In genomic region chr3:121660356-121661171, GRCh38 we compare ENCODE assay signal across 8 cellular contexts. TPM values are rescaled to one million over a fixed set of nuclear protein-coding genes. Genes with fewer than 3 reads are reported as not detected.
DNase-seq lines count a peak whose midpoint lies in the region; ATAC-seq and TF ChIP-seq lines count a peak whose summit lies in the region.

HCLS1 (minus strand) TSS chr3:121660903; CDS start chr3:121658347, 2,556 bp downstream.

- H3K79me2 ChIP-seq in DND-41 (ENCODE audit: insufficient read depth, low read length): peaks cover 31% of the 10 kb centered on the region

- H3K4me2 ChIP-seq in DND-41 (ENCODE audit: insufficient read depth, low read length): peak within 1 kb of the TSS; percentile 66

- no peak for TF ChIP-seq POLR2A in esophagus muscularis mucosa (IDR thresholded peaks at IDR 0.05; ENCODE audit: low read depth)
- TF ChIP-seq POLR2A in sigmoid colon (IDR thresholded peaks at IDR 0.05): peak in 1 of 2 donors; percentile 45

- peak within 1 kb of the TSS; percentile 93 for H2AFZ ChIP-seq in DND-41 (ENCODE audit: low read depth, low read length)

- H3K9me3 ChIP-seq in DND-41 (ENCODE audit: insufficient read depth, low read length, severe bottlenecking): no peaks in the 10 kb centered on the region
- no peaks in the 10 kb centered on the region for H3K9me3 ChIP-seq in KOPT-K1 (ENCODE audit: insufficient read depth, low read length, poor library complexity, severe bottlenecking)
- H3K9me3 ChIP-seq in esophagus muscularis mucosa: no peaks in the 10 kb centered on the region
- no peaks in the 10 kb centered on the region for H3K9me3 ChIP-seq in sigmoid colon

- WGBS in esophagus muscularis mucosa: 65% methylated on average over 9 of the region's 9 CpGs
- WGBS in sigmoid colon, 2 donors: 34 to 78% methylated on average over 9 of the region's 9 CpGs

- no peaks in the 10 kb centered on the region for H4K20me1 ChIP-seq in DND-41 (ENCODE audit: insufficient read depth, low read length)

- H3K27me3 ChIP-seq in DND-41 (ENCODE audit: insufficient read depth, low read length, poor library complexity) (no peaks in the 10 kb centered on the region), esophagus muscularis mucosa (no peaks in the 10 kb centered on the region), sigmoid colon (no peaks in the 10 kb centered on the region)

- DNase-seq in DND-41 (peak; percentile 78), esophagus muscularis mucosa (ENCODE audit: extremely low spot score) (no peak), sigmoid colon (peak; percentile 76), AG08395 (ENCODE audit: low spot score) (no peak), DMS114 treated with DMSO at 0.1 percent for 48 hours (lab: John Stamatoyannopoulos, UW; ENCODE audit: unreplicated experiment) (no peak)
- DNase-seq in activated CD8-positive, alpha-beta memory T cell treated with anti-CD3 and anti-CD28 coated beads for 4 hours (ENCODE audit: low read depth in 2 of 2): peak; percentile 41 to 51

- H3K36me3 ChIP-seq in DND-41 (ENCODE audit: insufficient read depth, low read length) (peaks cover 53% of the 10 kb centered on the region), KOPT-K1 (ENCODE audit: insufficient read depth, low read length) (peaks cover 68% of the 10 kb centered on the region), esophagus muscularis mucosa (peaks cover 17 to 41% (median 23%) of the 10 kb centered on the region in 4 donors), sigmoid colon (peaks cover 7 to 34% (median 21%) of the 10 kb centered on the region in 4 donors)

- H3K4me1 ChIP-seq in DND-41 (ENCODE audit: insufficient read depth, low read length): peaks cover 40% of the 10 kb centered on the region
- peaks cover 0 to 10% (median 3%) of the 10 kb centered on the region in 4 donors for H3K4me1 ChIP-seq in esophagus muscularis mucosa
- no peaks in the 10 kb centered on the region for H3K4me1 ChIP-seq in sigmoid colon

- peak within 1 kb of the TSS; percentile 67 for H3K9ac ChIP-seq in DND-41 (ENCODE audit: low read depth, low read length)

- H3K27ac ChIP-seq in DND-41 (ENCODE audit: low read length) (peak within 1 kb of the TSS; percentile 95), KOPT-K1 (ENCODE audit: low read depth, low read length, poor library complexity, severe bottlenecking) (peak within 1 kb of the TSS; percentile 69), esophagus muscularis mucosa (replicated peaks in 1 of 4) (peak within 1 kb of the TSS; percentile 38 to 60 (median 48)), sigmoid colon (peak within 1 kb of the TSS; percentile 46 to 55 (median 52))

- ATAC-seq in DND-41 (ENCODE audit: insufficient read depth, low read depth): peak; percentile 88
- ATAC-seq in GM21515 (IDR thresholded peaks at IDR 0.05; ENCODE audit: unreplicated experiment): peak; percentile 82

- no peak for TF ChIP-seq EP300 in esophagus muscularis mucosa (IDR thresholded peaks at IDR 0.05)
- no peak for TF ChIP-seq EP300 in sigmoid colon (IDR thresholded peaks at IDR 0.05)

- intact Hi-C loops in esophagus muscularis mucosa (cut with DNase I) (no loop called here), sigmoid colon (cut with DNase I) (no loop called here)

- peak within 1 kb of the TSS; percentile 54 to 77 for H3K4me3 ChIP-seq in DND-41 (ENCODE audit: low read depth in 1 of 2, low read length in 2 of 2)
- peak within 1 kb of the TSS; percentile 17 to 48 (median 35) for H3K4me3 ChIP-seq in esophagus muscularis mucosa
- H3K4me3 ChIP-seq in sigmoid colon: peak within 1 kb of the TSS in 3 of 4 donors; percentile 7 to 32 (median 24)

- TF ChIP-seq CTCF in DND-41 (IDR thresholded peaks at IDR 0.05; ENCODE audit: borderline replicate concordance, extremely low read depth, low read length, poor library complexity, severe bottlenecking): peak; percentile 15
- no peak for TF ChIP-seq CTCF in esophagus muscularis mucosa (IDR thresholded peaks at IDR 0.05)
- TF ChIP-seq CTCF in sigmoid colon (IDR thresholded peaks at IDR 0.05): no peak

RNA-seq across cellular contexts. Expression of gene HCLS1, which starts in this region (rescaled TPM):
- total RNA-seq in esophagus muscularis mucosa (10 to 100 TPM; 20.5 to 71.7 (median 35.5) TPM), sigmoid colon (10 to 100 TPM; 34.2 to 51.4 (median 38.6) TPM)
- 10 to 100 TPM; 13.2 to 91.9 (median 22.2) TPM for polyA plus RNA-seq in sigmoid colon

Comparison
In these comparisons a context has a peak if more than half of its experiments do, and no peak if none do; other contexts are left out.
1. DNase-seq: peak in DND-41 (single experiment), activated CD8-positive, alpha-beta memory T cell treated with anti-CD3 and anti-CD28 coated beads for 4 hours (2 of 2) and sigmoid colon (single experiment); none in esophagus muscularis mucosa (single experiment), AG08395 (single experiment) and DMS114 treated with DMSO at 0.1 percent for 48 hours (single experiment).
2. Peak in every context shown above with its lines, with median percentiles within 50 percentile points of each other: H3K27ac ChIP-seq and H3K4me3 ChIP-seq.